22 cellular contexts compared by ENCODE assay signal in genomic region chr22:24037851-24038765, GRCh38. TPM values are rescaled to one million over a fixed set of nuclear protein-coding genes. Genes with fewer than 3 reads are reported as not detected.
DNase-seq lines count a peak whose midpoint lies in the region; ATAC-seq and TF ChIP-seq lines count a peak whose summit lies in the region.
"Had no signal": no experiment of that assay in that cellular context is flagged by ENCODE, and none has a peak within 500 bp of the region (broad histone marks: within the 10 kb centered on the region; RNA-seq: fewer than 3 reads in every experiment).

No MANE protein-coding gene starts in this region.

- CTCF ChIA-PET in WTC11 (lab: Charles Lee), result interaction anchor here (0.6 kb wide), 1 partner anchor 881 kb away, joined by 4 read pairs; no protein-coding TSS in a partner anchor

- no peaks in the 10 kb centered on the region for H3K27me3 ChIP-seq in brain microvascular endothelial cell (replicated peaks)

- peak; percentile 25 for DNase-seq in activated T-cell treated with anti-CD3 and anti-CD28 coated beads for 1 hour (ENCODE audit: low read depth)
- no peak for DNase-seq in activated T-cell treated with anti-CD3 and anti-CD28 coated beads for 4 hours
- DNase-seq in WTC11 (ENCODE audit: low spot score), result no peak
- DNase-seq in activated naive CD8-positive, alpha-beta T cell treated with anti-CD3 and anti-CD28 coated beads for 36 hours, result no peak
- peak; percentile 51 for DNase-seq in osteocyte (ENCODE audit: extremely low spot score, unreplicated experiment)
- no peak for DNase-seq in cerebellar nuclear complex (lab: John Stamatoyannopoulos, UW)
- no peak for DNase-seq in NCI-H748 (lab: John Stamatoyannopoulos, UW; ENCODE audit: unreplicated experiment)
- no peak for DNase-seq in brain microvascular endothelial cell
- DNase-seq: activated CD4-positive, CD25-positive, alpha-beta regulatory T cell treated with anti-CD3 and anti-CD28 coated beads, Interleukin-2, amount 50 U/mL, for 72 hours; activated effector memory CD4-positive, alpha-beta T cell treated with Interleukin-2 at 50 U/mL for 16 hours; DND-41; Kasumi-1; left ventricle myocardium superior; NCI-H526; nucleus accumbens; PC-9; right cardiac atrium; T1000 had no signal

- H3K9me3 Mint-ChIP-seq in WTC11, result no peaks in the 10 kb centered on the region
- peaks cover 2% of the 10 kb centered on the region for H3K9me3 Mint-ChIP-seq in activated naive CD8-positive, alpha-beta T cell treated with anti-CD3 and anti-CD28 coated beads for 36 hours
- H3K9me3 Mint-ChIP-seq in osteocyte (ENCODE audit: unreplicated experiment), result no peaks in the 10 kb centered on the region
- H3K9me3 Mint-ChIP-seq: dendritic cell treated with granulocyte-macrophage colony-stimulating factor and Interleukin-4, amounts not matched to agents 40 ng/mL and 50 ng/mL, for 4 days had no signal

- no peak for TF ChIP-seq CTCF in WTC11 (IDR thresholded peaks at IDR 0.05)
- no peak for TF ChIP-seq CTCF in osteocyte (IDR thresholded peaks at IDR 0.05)
- no peak for TF ChIP-seq CTCF in brain microvascular endothelial cell (IDR thresholded peaks at IDR 0.05; ENCODE audit: low read depth, low read length, missing control alignments)

- H3K4me3 Mint-ChIP-seq in WTC11, result no peak overlapping the region
- H3K4me3 Mint-ChIP-seq in activated naive CD8-positive, alpha-beta T cell treated with anti-CD3 and anti-CD28 coated beads for 36 hours, result no peak overlapping the region
- no peak overlapping the region for H3K4me3 Mint-ChIP-seq in osteocyte (ENCODE audit: unreplicated experiment)
- H3K4me3 Mint-ChIP-seq: dendritic cell treated with granulocyte-macrophage colony-stimulating factor and Interleukin-4, amounts not matched to agents 40 ng/mL and 50 ng/mL, for 4 days had no signal

- in situ Hi-C loops in brain microvascular endothelial cell (cut with HindIII; ENCODE audit: low pct_ligation_motif_present, low sequenced_read_pairs), result no loop called here

- H3K27ac ChIP-seq in brain microvascular endothelial cell, result no peak overlapping the region
- H3K27ac ChIP-seq: C4-2B, PC-9 had no signal

- POLR2A ChIA-PET in WTC11 (lab: Charles Lee), result interaction anchor here (0.7 kb wide), 1 partner anchor 397 kb away, joined by 3 read pairs; no protein-coding TSS in a partner anchor

- no peak for ATAC-seq in WTC11
- ATAC-seq: left ventricle myocardium superior, right cardiac atrium had no signal

- H3K4me3 ChIP-seq in brain microvascular endothelial cell (ENCODE audit: low read depth, low read length), result no peak overlapping the region
- H3K4me3 ChIP-seq: PC-9 had no signal

- H3K4me1 Mint-ChIP-seq in WTC11 (0 out of 2 replicates have a peak, but pooled peaks cover 3% of the 10 kb centered on the region), osteocyte (ENCODE audit: unreplicated experiment) (peaks cover 10% of the 10 kb centered on the region)
- peaks cover 45% of the 10 kb centered on the region for H3K4me1 Mint-ChIP-seq in activated naive CD8-positive, alpha-beta T cell treated with anti-CD3 and anti-CD28 coated beads for 36 hours

- H3K27me3 Mint-ChIP-seq in WTC11 (ENCODE audit: low read depth), result no peaks in the 10 kb centered on the region
- no peaks in the 10 kb centered on the region for H3K27me3 Mint-ChIP-seq in activated naive CD8-positive, alpha-beta T cell treated with anti-CD3 and anti-CD28 coated beads for 36 hours
- no peaks in the 10 kb centered on the region for H3K27me3 Mint-ChIP-seq in osteocyte (ENCODE audit: unreplicated experiment)
- H3K27me3 Mint-ChIP-seq: dendritic cell treated with granulocyte-macrophage colony-stimulating factor and Interleukin-4, amounts not matched to agents 40 ng/mL and 50 ng/mL, for 4 days had no signal

- peaks cover 45% of the 10 kb centered on the region for H3K36me3 Mint-ChIP-seq in WTC11
- peaks cover 43% of the 10 kb centered on the region for H3K36me3 Mint-ChIP-seq in activated naive CD8-positive, alpha-beta T cell treated with anti-CD3 and anti-CD28 coated beads for 36 hours
- peaks cover 43% of the 10 kb centered on the region for H3K36me3 Mint-ChIP-seq in osteocyte (ENCODE audit: unreplicated experiment)

- peak overlapping the region; percentile 75 for H3K27ac Mint-ChIP-seq in WTC11
- H3K27ac Mint-ChIP-seq in activated naive CD8-positive, alpha-beta T cell treated with anti-CD3 and anti-CD28 coated beads for 36 hours, result peak overlapping the region; percentile 64
- no peak overlapping the region for H3K27ac Mint-ChIP-seq in osteocyte (ENCODE audit: unreplicated experiment)
- H3K27ac Mint-ChIP-seq: dendritic cell treated with granulocyte-macrophage colony-stimulating factor and Interleukin-4, amounts not matched to agents 40 ng/mL and 50 ng/mL, for 4 days had no signal

- H3K36me3 ChIP-seq in brain microvascular endothelial cell (replicated peaks), result peaks cover 30% of the 10 kb centered on the region

TF ChIP-seq in WTC11, 78 proteins besides CTCF, POLR2A, EP300 and RAD21:
- TF ChIP-seq ZBTB21 (CRISPR knock-in tag; IDR thresholded peaks at IDR 0.05; ENCODE audit: borderline replicate concordance) (no peak), ZNF671 (CRISPR knock-in tag; IDR thresholded peaks at IDR 0.05) (no peak), E2F4 (CRISPR knock-in tag; IDR thresholded peaks at IDR 0.05; ENCODE audit: borderline replicate concordance, low read depth) (no peak), MLX (CRISPR knock-in tag; IDR thresholded peaks at IDR 0.05) (no peak), NR1H2 (CRISPR knock-in tag; IDR thresholded peaks at IDR 0.05) (no peak), JUN (CRISPR knock-in tag; IDR thresholded peaks at IDR 0.05) (no peak)

RNA-seq across cellular contexts. Expression of gene CABIN1, which starts 27.0 kb away (rescaled TPM):
- 72.5 to 79.2 TPM (median 79.0 TPM) in 3 replicates for total RNA-seq in WTC11 (2021)
- 10 to 100 TPM; 71.0 to 75.8 TPM for total RNA-seq in activated naive CD8-positive, alpha-beta T cell treated with anti-CD3 and anti-CD28 coated beads for 36 hours
- total RNA-seq in osteocyte, result 53.4 and 55.6 TPM in 2 replicates

RNA-seq across cellular contexts. Expression of gene GSTT4, which starts 32.9 kb away (rescaled TPM):
- total RNA-seq in WTC11 (2021) (not detected in 3 replicates), osteocyte (not detected in 2 replicates)
- not detected for total RNA-seq in activated naive CD8-positive, alpha-beta T cell treated with anti-CD3 and anti-CD28 coated beads for 36 hours
- total RNA-seq: epithelial cell of proximal tubule, left ventricle myocardium superior, PC-9, right cardiac atrium, urinary bladder had no signal

RNA-seq across cellular contexts. Expression of gene GSTT2, which starts 58.2 kb away (rescaled TPM):
- 0.50 to 1.2 TPM (median 1.1 TPM) in 3 replicates for total RNA-seq in WTC11 (2021)
- not detected for total RNA-seq in activated naive CD8-positive, alpha-beta T cell treated with anti-CD3 and anti-CD28 coated beads for 36 hours
- total RNA-seq in osteocyte, result not detected in 2 replicates
- total RNA-seq: epithelial cell of proximal tubule, right cardiac atrium, urinary bladder had no signal

Comparison
In these comparisons a context has a peak if more than half of its experiments do, and no peak if none do; other contexts are left out.
1. DNase-seq: peak in activated T-cell treated with anti-CD3 and anti-CD28 coated beads for 1 hour (single experiment) and osteocyte (single experiment); none in activated T-cell treated with anti-CD3 and anti-CD28 coated beads for 4 hours (single experiment), WTC11 (single experiment), activated naive CD8-positive, alpha-beta T cell treated with anti-CD3 and anti-CD28 coated beads for 36 hours (single experiment), cerebellar nuclear complex (0 of 2), NCI-H748 (single experiment) and brain microvascular endothelial cell (single experiment).